In genomic region chr5:179610109-179610902, GRCh38 we compare ENCODE assay signal across 11 cellular contexts. TPM values are rescaled to one million over a fixed set of nuclear protein-coding genes. Genes with fewer than 3 reads are reported as not detected.
DNase-seq lines count a peak whose midpoint lies in the region; ATAC-seq and TF ChIP-seq lines count a peak whose summit lies in the region.
"Had no signal": no experiment of that assay in that cellular context is flagged by ENCODE, and none has a peak within 500 bp of the region (broad histone marks: within the 10 kb centered on the region; RNA-seq: fewer than 3 reads in every experiment).

No MANE protein-coding gene starts in this region.

- DNase-seq in CD4-positive, alpha-beta T cell = no peak
- DNase-seq in H9 (no peak), neural crest cell (ENCODE audit: low read depth, low spot score) (no peak), NCI-H1092 (lab: John Stamatoyannopoulos, UW) (no peak)
- DNase-seq: Kasumi-1, NCI-H510A treated with DMSO at 0.1 percent for 48 hours, testis had no signal

- no peak overlapping the region for H2BK12ac ChIP-seq in H9 (ENCODE audit: insufficient read length, low read depth, low read length)

- H3K36me3 Mint-ChIP-seq in CD4-positive, alpha-beta T cell (ENCODE audit: low read depth) = peaks cover 82% of the 10 kb centered on the region
- peaks cover 39 to 95% (median 76%) of the 10 kb centered on the region in 3 experiments for H3K36me3 Mint-ChIP-seq in H9 (ENCODE audit: insufficient read depth in 1 of 3, low read depth in 3 of 3)
- H3K36me3 Mint-ChIP-seq in brain = peaks cover 64% of the 10 kb centered on the region
- peaks cover 41% of the 10 kb centered on the region for H3K36me3 Mint-ChIP-seq in neural crest cell (ENCODE audit: low read depth)

- no peak overlapping the region for H3K4me2 ChIP-seq in H9 (ENCODE audit: insufficient read depth, insufficient read length, low read length)

- H3K79me2 ChIP-seq in H9 (ENCODE audit: insufficient read depth, low read length) = no peaks in the 10 kb centered on the region

- peaks cover 67% of the 10 kb centered on the region for H3K4me1 Mint-ChIP-seq in CD4-positive, alpha-beta T cell (ENCODE audit: low read depth)
- H3K4me1 Mint-ChIP-seq in H9 = peaks cover 15 to 18% of the 10 kb centered on the region in 2 experiments
- H3K4me1 Mint-ChIP-seq in brain = peaks cover 18% of the 10 kb centered on the region
- H3K4me1 Mint-ChIP-seq in neural crest cell = peaks cover 47% of the 10 kb centered on the region

- no peak overlapping the region for H3K9ac ChIP-seq in H9 (ENCODE audit: extremely low read depth, insufficient read length, low read length)

- H3K4me1 ChIP-seq in H9 (ENCODE audit: insufficient read depth, low read length) = no peaks in the 10 kb centered on the region

- no peak overlapping the region for H4K8ac ChIP-seq in H9 (replicated peaks; ENCODE audit: insufficient read length, low read depth, low read length)

- H3K18ac ChIP-seq in H9 (ENCODE audit: insufficient read length, low read depth, low read length) = no peak overlapping the region

- no peaks in the 10 kb centered on the region for H3K9me3 Mint-ChIP-seq in CD4-positive, alpha-beta T cell
- H3K9me3 Mint-ChIP-seq in H9 (no peaks in the 10 kb centered on the region; a peak in 1 of 5 replicates), brain (no peaks in the 10 kb centered on the region), neural crest cell (no peaks in the 10 kb centered on the region)

- peak overlapping the region; percentile 78 for H3K27ac Mint-ChIP-seq in CD4-positive, alpha-beta T cell
- H3K27ac Mint-ChIP-seq in H9 (peak overlapping the region; percentile 31 to 74 (median 71); a peak in 6 of 7 replicates), brain (peak overlapping the region in 4 of 5 experiments; percentile 12 to 74 (median 62)), neural crest cell (ENCODE audit: unreplicated experiment) (no peak overlapping the region)

- H2BK5ac ChIP-seq in H9 (ENCODE audit: insufficient read length, low read length) = no peak overlapping the region

- H3K4me3 Mint-ChIP-seq in CD4-positive, alpha-beta T cell = no peak overlapping the region
- H3K4me3 Mint-ChIP-seq in H9 = no peak overlapping the region; a peak in 1 of 5 replicates
- no peak overlapping the region for H3K4me3 Mint-ChIP-seq in brain
- H3K4me3 Mint-ChIP-seq in neural crest cell = peak overlapping the region; percentile 73

- H3K79me1 ChIP-seq in H9 (ENCODE audit: insufficient read depth, low read depth, low read length, poor library complexity, severe bottlenecking) = no peaks in the 10 kb centered on the region

- CTCF ChIA-PET in CD4-positive, alpha-beta T cell (lab: Charles Lee) = no interaction called here

- H4K5ac ChIP-seq in H9 (ENCODE audit: insufficient read length, low read depth, low read length) = no peak overlapping the region

- no peak overlapping the region for H2AFZ ChIP-seq in H9 (ENCODE audit: low read length)

- POLR2A ChIA-PET in CD4-positive, alpha-beta T cell (lab: Charles Lee) = interaction anchor here (0.6 to 14.8 kb wide), 2 partner anchors 11 to 12 kb away, joined by 4 to 226 read pairs; partner anchors contain the start of gene HNRNPH1

- H3K56ac ChIP-seq in H9 (ENCODE audit: insufficient read length, low read depth, low read length) = no peak overlapping the region

- no peak overlapping the region for H2AK5ac ChIP-seq in H9 (ENCODE audit: insufficient read length, low read length)

- H2BK15ac ChIP-seq in H9 (ENCODE audit: low read depth, low read length) = no peak overlapping the region

- ATAC-seq in CD4-positive, alpha-beta T cell (ENCODE audit: poor library complexity) = no peak
- ATAC-seq in GM18858 (IDR thresholded peaks at IDR 0.05; ENCODE audit: unreplicated experiment) = no peak
- ATAC-seq in GM19397 (IDR thresholded peaks at IDR 0.05; ENCODE audit: unreplicated experiment) = no peak
- no peak for ATAC-seq in GM19351 (IDR thresholded peaks at IDR 0.05; ENCODE audit: unreplicated experiment)

- no peaks in the 10 kb centered on the region for H4K20me1 ChIP-seq in H9 (ENCODE audit: control insufficient read depth, insufficient read depth, insufficient read length)

- H3K23ac ChIP-seq in H9 (ENCODE audit: insufficient read length, low read depth, low read length) = no peak overlapping the region

- no peaks in the 10 kb centered on the region for H3K27me3 ChIP-seq in CD4-positive, alpha-beta T cell (ENCODE audit: control insufficient read depth, insufficient read depth, low read length)
- H3K27me3 ChIP-seq in H9 (ENCODE audit: insufficient read depth, low read length) = no peaks in the 10 kb centered on the region
- H3K27me3 ChIP-seq: testis had no signal

- no peak overlapping the region for H2BK120ac ChIP-seq in H9 (ENCODE audit: low read depth, low read length, poor library complexity, severe bottlenecking)

- H3T11ph ChIP-seq in H9 (ENCODE audit: low read length) = no peak overlapping the region

- no peak overlapping the region for H2BK20ac ChIP-seq in H9 (ENCODE audit: low read depth, low read length, poor library complexity, severe bottlenecking)

- no peaks in the 10 kb centered on the region for H3K23me2 ChIP-seq in H9 (ENCODE audit: insufficient read length, low read depth, low read length, poor library complexity, severe bottlenecking)

- intact Hi-C loops in CD4-positive, alpha-beta T cell (cut with DNase I, micrococcal nuclease) = loop anchor here in 1 of 2 experiments (10.0 kb wide), 1 partner anchor 746 kb away; no protein-coding TSS in a partner anchor

- no peaks in the 10 kb centered on the region for H3K9me3 ChIP-seq in CD4-positive, alpha-beta T cell (ENCODE audit: control insufficient read depth, low read length)
- H3K9me3 ChIP-seq in H9 (ENCODE audit: control insufficient read depth, low read depth, low read length) = no peaks in the 10 kb centered on the region
- H3K9me3 ChIP-seq: testis had no signal

- no CpG with 5 or more reads among the region's 23 CpGs for WGBS in H9 (ENCODE audit: extremely low coverage, insufficient read length, low lambda C conversion rate)

- H4K91ac ChIP-seq in H9 (ENCODE audit: insufficient read length, low read depth, low read length) = no peak overlapping the region

- H3K14ac ChIP-seq in H9 (ENCODE audit: insufficient read depth, low read length) = no peak overlapping the region

- H3K27me3 Mint-ChIP-seq in CD4-positive, alpha-beta T cell = no peaks in the 10 kb centered on the region
- H3K27me3 Mint-ChIP-seq in H9 (ENCODE audit: low read depth) (peaks cover 1% of the 10 kb centered on the region), brain (no peaks in the 10 kb centered on the region), neural crest cell (ENCODE audit: low read depth) (peaks cover 48% of the 10 kb centered on the region)

- no peak overlapping the region for H3K27ac ChIP-seq in CD4-positive, alpha-beta T cell (ENCODE audit: low read depth, low read length)
- no peak overlapping the region for H3K27ac ChIP-seq in H9 (ENCODE audit: insufficient read length, low read depth, low read length)
- H3K27ac ChIP-seq: testis had no signal

- no peak for TF ChIP-seq CTCF in CD4-positive, alpha-beta T cell (IDR thresholded peaks at IDR 0.05)
- TF ChIP-seq CTCF in H9 (conservative IDR thresholded peaks at IDR 0.05) (no peak), brain (conservative IDR thresholded peaks at IDR 0.05) (no peak), neural crest cell (conservative IDR thresholded peaks at IDR 0.05) (no peak)

- no peak overlapping the region for H3K4ac ChIP-seq in H9 (ENCODE audit: low read depth, low read length)

RNA-seq across cellular contexts. Expression of gene HNRNPH1, which starts 13.2 kb away (rescaled TPM):
- 1,000 to 10,000 TPM; 2,404 to 2,435 TPM for total RNA-seq in CD4-positive, alpha-beta T cell
- 1,042 and 1,066 TPM in 2 replicates for total RNA-seq in H9 (2021)
- 134 TPM for polyA plus RNA-seq in brain (ENCODE audit: insufficient read depth, low read depth, low replicate concordance)
- total RNA-seq in neural crest cell = 1,155 and 1,166 TPM in 2 replicates

RNA-seq across cellular contexts. Expression of gene RUFY1, which starts 60.0 kb away (rescaled TPM):
- total RNA-seq in CD4-positive, alpha-beta T cell = 10 to 100 TPM; 19.5 to 21.8 TPM
- total RNA-seq in H9 (2021) (45.7 and 47.8 TPM in 2 replicates), neural crest cell (54.9 and 59.1 TPM in 2 replicates)
- polyA plus RNA-seq in brain (ENCODE audit: insufficient read depth, low read depth, low replicate concordance) = 27.0 TPM
